30 cellular contexts compared by ENCODE assay signal in genomic region chr6:54114991-54115390, GRCh38. TPM values are rescaled to one million over a fixed set of nuclear protein-coding genes. Genes with fewer than 3 reads are reported as not detected.
"Had no signal": no experiment of that assay in that cellular context is flagged by ENCODE, and none has a peak within 500 bp of the region (broad histone marks: within the 10 kb centered on the region; RNA-seq: fewer than 3 reads in every experiment).

No MANE protein-coding gene starts in this region.

- H3K4me2 ChIP-seq: hepatocyte had no signal

- H3K36me3 Mint-ChIP-seq: memory B cell; naive thymus-derived CD8-positive, alpha-beta T cell; stimulated activated naive B cell treated with anti-CD40 and anti-IgM and Interleukin-4, amounts not matched to agents 10 μg/mL and 1 μg/mL and 100 μg/mL, for 72 hours had no signal

- H3K9me3 ChIP-seq: pancreas, prostate gland, stomach, testis, thyroid gland, transverse colon, upper lobe of left lung, vagina had no signal

- H3K36me3 ChIP-seq: left lung, pancreas, prostate gland, stomach, thyroid gland, transverse colon, upper lobe of left lung, vagina had no signal

- H3K27ac ChIP-seq: hepatocyte, left lung, pancreas, prostate gland, skin epidermis, stomach, testis, thyroid gland, transverse colon, upper lobe of left lung, vagina had no signal

- H3K27me3 ChIP-seq: hepatocyte, left lung, pancreas, stomach, testis, thyroid gland, transverse colon, upper lobe of left lung, vagina had no signal

- H3K27me3 Mint-ChIP-seq: memory B cell; stimulated activated naive B cell treated with anti-CD40 and anti-IgM and Interleukin-4, amounts not matched to agents 10 μg/mL and 1 μg/mL and 100 μg/mL, for 72 hours had no signal

- H3K4me1 ChIP-seq: left lung, pancreas, prostate gland, testis, thyroid gland, transverse colon, upper lobe of left lung, vagina had no signal

- H3K4me3 Mint-ChIP-seq: memory B cell; naive thymus-derived CD8-positive, alpha-beta T cell; nephron; neural crest cell; stimulated activated naive B cell treated with anti-CD40 and anti-IgM and Interleukin-4, amounts not matched to agents 10 μg/mL and 1 μg/mL and 100 μg/mL, for 72 hours had no signal

- DNase-seq: islet precursor cell; left cardiac atrium; left lung; naive thymus-derived CD8-positive, alpha-beta T cell; nucleus accumbens; pancreas; posterior cingulate gyrus; retina; right cardiac atrium; stimulated activated CD4-positive, alpha-beta T cell treated with anti-CD3 and anti-CD28 coated beads, Interleukin-12 subunit alpha, Interleukin-12 subunit beta, amount 100 ng/mL, for 4 hours; stimulated activated CD4-positive, alpha-beta T cell treated with anti-CD3 and anti-CD28 coated beads, Interleukin-15, amount 100 ng/mL, for 24 hours; stimulated activated CD4-positive, alpha-beta T cell treated with anti-CD3 and anti-CD28 coated beads, Interleukin-2, amount 100 ng/mL, for 24 hours; stimulated activated CD4-positive, alpha-beta T cell treated with anti-CD3 and anti-CD28 coated beads, Interleukin-4, amount 100 ng/mL, for 1 hour; stimulated activated naive B cell treated with anti-CD40 and anti-IgM and Interleukin-4, amounts not matched to agents 10 μg/mL and 1 μg/mL and 100 μg/mL, for 72 hours; stimulated activated naive CD8-positive, alpha-beta T cell treated with anti-CD3 and anti-CD28 coated beads, Interleukin-15, Interleukin-2, amounts not matched to agents 100 U/mL and 50 U/mL, for 24 hours; stomach; testis; thyroid gland; transverse colon; upper lobe of left lung had no signal

- H3K4me1 Mint-ChIP-seq: memory B cell; naive thymus-derived CD8-positive, alpha-beta T cell; stimulated activated naive B cell treated with anti-CD40 and anti-IgM and Interleukin-4, amounts not matched to agents 10 μg/mL and 1 μg/mL and 100 μg/mL, for 72 hours had no signal

- H3K27ac Mint-ChIP-seq: memory B cell; naive thymus-derived CD8-positive, alpha-beta T cell; nephron; stimulated activated naive B cell treated with anti-CD40 and anti-IgM and Interleukin-4, amounts not matched to agents 10 μg/mL and 1 μg/mL and 100 μg/mL, for 72 hours had no signal

- H2AFZ ChIP-seq: hepatocyte had no signal

- H3K4me3 ChIP-seq: hepatocyte, left lung, lung, pancreas, prostate gland, skin epidermis, stomach, testis, thyroid gland, transverse colon, upper lobe of left lung, vagina had no signal

- ATAC-seq: left cardiac atrium; left lung; naive thymus-derived CD8-positive, alpha-beta T cell; pancreas; right cardiac atrium; sciatic nerve; stimulated activated naive B cell treated with anti-CD40 and anti-IgM and Interleukin-4, amounts not matched to agents 10 μg/mL and 1 μg/mL and 100 μg/mL, for 72 hours; stimulated activated naive CD8-positive, alpha-beta T cell treated with anti-CD3 and anti-CD28 coated beads, Interleukin-15, Interleukin-2, amounts not matched to agents 100 U/mL and 50 U/mL, for 24 hours had no signal

RNA-seq across cellular contexts. Expression of gene MLIP, which starts 3.7 kb away (rescaled TPM):
- total RNA-seq: kidney epithelial cell; naive thymus-derived CD8-positive, alpha-beta T cell; neural crest cell; stomach; vagina had no signal
- polyA plus RNA-seq: naive thymus-derived CD8-positive, alpha-beta T cell had no signal
